25 cellular contexts compared by ENCODE assay signal in the genomic region with DNA sequence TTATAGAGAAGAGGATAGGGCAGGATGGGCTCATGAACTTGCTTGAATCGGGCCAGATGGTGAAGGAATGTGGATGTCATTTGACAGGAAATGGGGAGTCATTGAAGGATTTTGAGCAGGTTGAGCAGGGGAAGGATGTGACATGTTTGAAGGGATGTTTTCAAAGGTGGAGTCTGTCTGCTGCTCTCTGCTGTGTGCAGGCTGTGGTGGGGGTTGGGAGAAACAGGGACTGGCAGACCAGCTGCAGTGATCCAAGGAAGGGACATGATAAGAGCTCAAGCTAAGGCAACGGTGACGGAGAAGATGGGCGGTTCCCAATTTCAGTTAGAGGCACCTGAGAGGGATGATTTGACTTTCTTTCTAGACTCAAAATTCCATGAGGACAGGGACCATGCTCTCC. TPM values are rescaled to one million over a fixed set of nuclear protein-coding genes. Genes with fewer than 3 reads are reported as not detected.
DNase-seq lines count a peak whose midpoint lies in the region; ATAC-seq and TF ChIP-seq lines count a peak whose summit lies in the region.
"Had no signal": no experiment of that assay in that cellular context is flagged by ENCODE, and none has a peak within 500 bp of the region (broad histone marks: within the 10 kb centered on the region; RNA-seq: fewer than 3 reads in every experiment).

No MANE protein-coding gene starts in this region.

- no peaks in the 10 kb centered on the region for H3K9me2 ChIP-seq in Karpas-422 (replicated peaks; ENCODE audit: insufficient read depth, low read length)

- no peaks in the 10 kb centered on the region for H3K9me3 Mint-ChIP-seq in activated naive CD4-positive, alpha-beta T cell treated with anti-CD3 and anti-CD28 coated beads, Interleukin-2, amount 50 U/mL, for 24 hours
- no peaks in the 10 kb centered on the region for H3K9me3 Mint-ChIP-seq in activated naive CD4-positive, alpha-beta T cell treated with anti-CD3 and anti-CD28 coated beads for 36 hours
- H3K9me3 Mint-ChIP-seq in endothelial cell (ENCODE audit: unreplicated experiment), result no peaks in the 10 kb centered on the region
- H3K9me3 Mint-ChIP-seq: HFFc6 had no signal

- no peak overlapping the region for H3K4me2 ChIP-seq in Karpas-422 (ENCODE audit: low read depth, low read length, poor library complexity, severe bottlenecking)
- H3K4me2 ChIP-seq in smooth muscle cell, result no peak overlapping the region
- H3K4me2 ChIP-seq: BLaER1 had no signal

- no peaks in the 10 kb centered on the region for H3K27me3 Mint-ChIP-seq in activated naive CD4-positive, alpha-beta T cell treated with anti-CD3 and anti-CD28 coated beads, Interleukin-2, amount 50 U/mL, for 24 hours
- H3K27me3 Mint-ChIP-seq in activated naive CD4-positive, alpha-beta T cell treated with anti-CD3 and anti-CD28 coated beads for 36 hours (ENCODE audit: low read depth), result no peaks in the 10 kb centered on the region
- H3K27me3 Mint-ChIP-seq in endothelial cell (ENCODE audit: unreplicated experiment), result peaks cover 4% of the 10 kb centered on the region

- TF ChIP-seq CTCF in endothelial cell (IDR thresholded peaks at IDR 0.05; ENCODE audit: unreplicated experiment) (no peak), smooth muscle cell (IDR thresholded peaks at IDR 0.05; ENCODE audit: borderline replicate concordance, insufficient read depth, poor library complexity, severe bottlenecking) (no peak)

- 76% methylated on average over 4 of the region's 4 CpGs for WGBS in smooth muscle cell (ENCODE audit: low lambda C conversion rate)

- H3K27me3 ChIP-seq in Karpas-422 (ENCODE audit: low read length) (no peaks in the 10 kb centered on the region), smooth muscle cell (ENCODE audit: low read depth) (no peaks in the 10 kb centered on the region)
- H3K27me3 ChIP-seq: SJSA1 had no signal

- peaks cover 44% of the 10 kb centered on the region for H3K4me1 Mint-ChIP-seq in activated naive CD4-positive, alpha-beta T cell treated with anti-CD3 and anti-CD28 coated beads, Interleukin-2, amount 50 U/mL, for 24 hours
- peaks cover 21% of the 10 kb centered on the region for H3K4me1 Mint-ChIP-seq in activated naive CD4-positive, alpha-beta T cell treated with anti-CD3 and anti-CD28 coated beads for 36 hours (ENCODE audit: low read depth)
- H3K4me1 Mint-ChIP-seq in endothelial cell (ENCODE audit: unreplicated experiment), result peaks cover 39% of the 10 kb centered on the region

- no peak for ATAC-seq in HG03520 (IDR thresholded peaks at IDR 0.05; ENCODE audit: unreplicated experiment)

- CTCF ChIA-PET in activated naive CD4-positive, alpha-beta T cell treated with anti-CD3 and anti-CD28 coated beads for 36 hours (lab: Charles Lee), result interaction anchor here (0.6 to 1.7 kb wide), 6 partner anchors 10 to 218 kb away, joined by 3 to 7 read pairs (median 4); no protein-coding TSS in a partner anchor

- no peak overlapping the region for H3K9ac ChIP-seq in Karpas-422 (ENCODE audit: low read length)
- no peak overlapping the region for H3K9ac ChIP-seq in smooth muscle cell (ENCODE audit: low read depth)
- H3K9ac ChIP-seq: BLaER1, GM23248 had no signal

- H3K4me3 ChIP-seq in Karpas-422 (ENCODE audit: low read length) (no peak overlapping the region), smooth muscle cell (no peak overlapping the region)
- H3K4me3 ChIP-seq: BLaER1, GM23248, SJSA1 had no signal

- no peak overlapping the region for H3K4me3 Mint-ChIP-seq in activated naive CD4-positive, alpha-beta T cell treated with anti-CD3 and anti-CD28 coated beads, Interleukin-2, amount 50 U/mL, for 24 hours
- H3K4me3 Mint-ChIP-seq in activated naive CD4-positive, alpha-beta T cell treated with anti-CD3 and anti-CD28 coated beads for 36 hours, result no peak overlapping the region
- H3K4me3 Mint-ChIP-seq in endothelial cell (ENCODE audit: unreplicated experiment), result no peak overlapping the region
- H3K4me3 Mint-ChIP-seq: CD4-positive, CD25-positive, alpha-beta regulatory T cell; H9; HFFc6 had no signal

- H3K36me3 ChIP-seq in Karpas-422 (ENCODE audit: insufficient read depth, low read length), result no peaks in the 10 kb centered on the region
- H3K36me3 ChIP-seq in smooth muscle cell (ENCODE audit: low read depth), result no peaks in the 10 kb centered on the region
- H3K36me3 ChIP-seq: BLaER1, SJSA1 had no signal

- H4K20me1 ChIP-seq in Karpas-422 (ENCODE audit: insufficient read depth, low read depth, low read length) (no peaks in the 10 kb centered on the region), smooth muscle cell (ENCODE audit: low read depth) (no peaks in the 10 kb centered on the region)
- H4K20me1 ChIP-seq: BLaER1 had no signal

- DNase-seq in activated naive CD4-positive, alpha-beta T cell treated with anti-CD3 and anti-CD28 coated beads for 36 hours, result no peak
- DNase-seq in Karpas-422 (peak; percentile 16), endothelial cell (ENCODE audit: low spot score) (no peak), smooth muscle cell (lab: John Stamatoyannopoulos, UW; ENCODE audit: unreplicated experiment) (no peak)
- DNase-seq in activated T-cell treated with anti-CD3 and anti-CD28 coated beads, Interleukin-2, amount 50 U/mL, for 1 hour, result no peak
- DNase-seq: DMS153, GM23248, H9, HFFc6, KG1, NCI-H1092, NCI-H1417 treated with DMSO at 0.1 percent for 48 hours, NCI-H1694 treated with DMSO at 0.1 percent for 48 hours, NCI-H2081, NCI-H226, NCI-H510A, NCI-H69, Right ventricle myocardium superior, RPMI8226 had no signal

- H2AFZ ChIP-seq in Karpas-422 (ENCODE audit: low read length) (no peak overlapping the region), smooth muscle cell (ENCODE audit: low read depth) (no peak overlapping the region)
- H2AFZ ChIP-seq: GM23248 had no signal

- H3K27ac Mint-ChIP-seq in activated naive CD4-positive, alpha-beta T cell treated with anti-CD3 and anti-CD28 coated beads, Interleukin-2, amount 50 U/mL, for 24 hours, result peak overlapping the region; percentile 5
- H3K27ac Mint-ChIP-seq in activated naive CD4-positive, alpha-beta T cell treated with anti-CD3 and anti-CD28 coated beads for 36 hours, result no peak overlapping the region
- H3K27ac Mint-ChIP-seq in endothelial cell (ENCODE audit: unreplicated experiment), result peak overlapping the region; percentile 57
- H3K27ac Mint-ChIP-seq: CD4-positive, CD25-positive, alpha-beta regulatory T cell; H9; HFFc6 had no signal

- no peaks in the 10 kb centered on the region for H3F3A ChIP-seq in smooth muscle cell (ENCODE audit: low read depth)

- H3K27ac ChIP-seq in Karpas-422 (ENCODE audit: low read length) (no peak overlapping the region), smooth muscle cell (ENCODE audit: low read depth) (no peak overlapping the region)
- H3K27ac ChIP-seq: BLaER1, GM23248, SJSA1 had no signal

- H3K4me1 ChIP-seq in Karpas-422 (ENCODE audit: low read length) (no peaks in the 10 kb centered on the region), smooth muscle cell (ENCODE audit: low read depth) (no peaks in the 10 kb centered on the region)
- H3K4me1 ChIP-seq: BLaER1 had no signal

- H3K79me2 ChIP-seq in Karpas-422 (ENCODE audit: low read length), result no peaks in the 10 kb centered on the region
- no peaks in the 10 kb centered on the region for H3K79me2 ChIP-seq in smooth muscle cell (ENCODE audit: low read depth)

- no peaks in the 10 kb centered on the region for H3K36me3 Mint-ChIP-seq in activated naive CD4-positive, alpha-beta T cell treated with anti-CD3 and anti-CD28 coated beads, Interleukin-2, amount 50 U/mL, for 24 hours
- H3K36me3 Mint-ChIP-seq in activated naive CD4-positive, alpha-beta T cell treated with anti-CD3 and anti-CD28 coated beads for 36 hours (ENCODE audit: low read depth), result no peaks in the 10 kb centered on the region
- H3K36me3 Mint-ChIP-seq in endothelial cell (ENCODE audit: low read depth, unreplicated experiment), result peaks cover 4% of the 10 kb centered on the region
- H3K36me3 Mint-ChIP-seq: CD4-positive, CD25-positive, alpha-beta regulatory T cell had no signal

- no peaks in the 10 kb centered on the region for H3K9me3 ChIP-seq in Karpas-422 (ENCODE audit: low read length)
- no peaks in the 10 kb centered on the region for H3K9me3 ChIP-seq in smooth muscle cell (replicated peaks; ENCODE audit: low read depth)
- H3K9me3 ChIP-seq: BLaER1, SJSA1 had no signal

- intact Hi-C loops in activated naive CD4-positive, alpha-beta T cell treated with anti-CD3 and anti-CD28 coated beads for 36 hours (cut with micrococcal nuclease), result no loop called here

RNA-seq across cellular contexts. Expression of a gene that starts 14.0 kb away (rescaled TPM):
- under 1 TPM; 0.21 to 0.27 TPM for total RNA-seq in activated naive CD4-positive, alpha-beta T cell treated with anti-CD3 and anti-CD28 coated beads for 36 hours
- total RNA-seq in Karpas-422 (2014; rRNA removed; shearing (Covaris generic); ENCODE audit: low replicate concordance), result not detected in 2 replicates
- total RNA-seq in endothelial cell (ENCODE audit: unreplicated experiment) (1.7 TPM), smooth muscle cell (0.09 TPM in 1 of 2 replicates, not detected in the other)
- 0.13 and 0.46 TPM in 2 replicates for polyA plus RNA-seq in smooth muscle cell
- total RNA-seq: HFFc6 had no signal

RNA-seq across cellular contexts. Expression of a gene that starts 55.0 kb away (rescaled TPM):
- 10 to 100 TPM; 90.3 to 98.7 TPM for total RNA-seq in activated naive CD4-positive, alpha-beta T cell treated with anti-CD3 and anti-CD28 coated beads for 36 hours
- 63.0 and 103 TPM in 2 replicates for total RNA-seq in Karpas-422 (2014; rRNA removed; shearing (Covaris generic); ENCODE audit: low replicate concordance)
- total RNA-seq in endothelial cell (ENCODE audit: unreplicated experiment), result not detected
- total RNA-seq in smooth muscle cell, result not detected in 2 replicates
- not detected in 2 replicates for polyA plus RNA-seq in smooth muscle cell
- total RNA-seq: GM23248, H9, HFFc6, SJSA1 had no signal
- polyA plus RNA-seq: AG04450 had no signal

Comparison
In these comparisons a context has a peak if more than half of its experiments do, and no peak if none do; other contexts are left out.
1. RNA of a gene that starts 55.0 kb away (total RNA-seq): 90.3 to 98.7 TPM in activated naive CD4-positive, alpha-beta T cell treated with anti-CD3 and anti-CD28 coated beads for 36 hours and 63.0 to 103 TPM in Karpas-422; not detected in endothelial cell (single experiment) and not detected in smooth muscle cell; every median in the first group is over 10 times any median in the second.